ENCODE assay signal across 8 cellular contexts in genomic region chr7:17939111-17939669, GRCh38. TPM values are rescaled to one million over a fixed set of nuclear protein-coding genes. Genes with fewer than 3 reads are reported as not detected.
DNase-seq lines count a peak whose midpoint lies in the region; ATAC-seq lines count a peak whose summit lies in the region.

No MANE protein-coding gene starts in this region.

- peaks cover 13% of the 10 kb centered on the region for H3K36me3 Mint-ChIP-seq in activated naive CD8-positive, alpha-beta T cell treated with anti-CD3 and anti-CD28 coated beads for 36 hours

- ATAC-seq in GM19324 (IDR thresholded peaks at IDR 0.05; ENCODE audit: low FRiP score, unreplicated experiment) (no peak), GM21576 (IDR thresholded peaks at IDR 0.05; ENCODE audit: unreplicated experiment) (no peak)

- H3K27me3 ChIP-seq in MG63 (no peaks in the 10 kb centered on the region), iPS DF 6.9 (ENCODE audit: control insufficient read depth, insufficient read depth, low read length) (no peaks in the 10 kb centered on the region), skeletal muscle tissue (ENCODE audit: control insufficient read depth in 3 of 3, insufficient read depth in 3 of 3, low read length in 3 of 3) (no peaks in the 10 kb centered on the region)

- WGBS in iPS DF 6.9 (ENCODE audit: insufficient coverage, insufficient read length): no CpG with 5 or more reads among the region's 9 CpGs

- H3K4me1 Mint-ChIP-seq in activated naive CD8-positive, alpha-beta T cell treated with anti-CD3 and anti-CD28 coated beads for 36 hours: peaks cover 46% of the 10 kb centered on the region

- H3K9ac ChIP-seq in skeletal muscle tissue (ENCODE audit: low read depth in 1 of 3, low read length in 3 of 3): peak overlapping the region; percentile 90 to 99 (median 96)

- no peaks in the 10 kb centered on the region; the same call in 1 of the 2 replicates for H3K4me1 ChIP-seq in iPS DF 6.9 (ENCODE audit: control insufficient read depth, insufficient read depth, low read length)
- H3K4me1 ChIP-seq in skeletal muscle tissue (ENCODE audit: control insufficient read depth in 3 of 3, insufficient read depth in 3 of 3, low read length in 3 of 3): peaks cover 15 to 25% (median 19%) of the 10 kb centered on the region in 3 donors

- no peaks in the 10 kb centered on the region for H3K27me3 Mint-ChIP-seq in activated naive CD8-positive, alpha-beta T cell treated with anti-CD3 and anti-CD28 coated beads for 36 hours

- no peaks in the 10 kb centered on the region for H3K9me3 Mint-ChIP-seq in activated naive CD8-positive, alpha-beta T cell treated with anti-CD3 and anti-CD28 coated beads for 36 hours

- peak overlapping the region; percentile 93 for H3K27ac Mint-ChIP-seq in activated naive CD8-positive, alpha-beta T cell treated with anti-CD3 and anti-CD28 coated beads for 36 hours

- peak overlapping the region; percentile 96 for H3K4me3 Mint-ChIP-seq in activated naive CD8-positive, alpha-beta T cell treated with anti-CD3 and anti-CD28 coated beads for 36 hours

- no peak overlapping the region for H3K27ac ChIP-seq in iPS DF 6.9 (ENCODE audit: low read length)
- peak overlapping the region; percentile 98 for H3K27ac ChIP-seq in skeletal muscle tissue (ENCODE audit: low read depth, low read length)

- H3K9me3 ChIP-seq in MG63 (no peaks in the 10 kb centered on the region), iPS DF 6.9 (ENCODE audit: control insufficient read depth, insufficient read depth, low read length) (no peaks in the 10 kb centered on the region), skeletal muscle tissue (ENCODE audit: control insufficient read depth in 3 of 3, low read length in 3 of 3) (no peaks in the 10 kb centered on the region)

- H3K4me3 ChIP-seq in MG63 (peak overlapping the region; percentile 73), iPS DF 6.9 (ENCODE audit: low read length) (peak overlapping the region; percentile 79; the same call in 1 of the 2 replicates), skeletal muscle tissue (ENCODE audit: low read length in 3 of 3) (peak overlapping the region; percentile 94 to 99 (median 96))

- DNase-seq in ELR (ENCODE audit: low read depth): peak; percentile 64
- no peak for DNase-seq in MG63
- no peak for DNase-seq in activated naive CD8-positive, alpha-beta T cell treated with anti-CD3 and anti-CD28 coated beads for 36 hours
- DNase-seq in iPS DF 6.9 (ENCODE audit: low read depth, low spot score): no peak
- DNase-seq in NCI-H1930 (lab: John Stamatoyannopoulos, UW): no peak

- H3K36me3 ChIP-seq in MG63: peaks cover 5% of the 10 kb centered on the region; the same call in 1 of the 2 replicates
- no peaks in the 10 kb centered on the region for H3K36me3 ChIP-seq in iPS DF 6.9 (ENCODE audit: control insufficient read depth, insufficient read depth, low read length)
- no peaks in the 10 kb centered on the region for H3K36me3 ChIP-seq in skeletal muscle tissue (ENCODE audit: control insufficient read depth in 3 of 3, insufficient read depth in 3 of 3, low read length in 3 of 3)

RNA-seq across cellular contexts. Expression of gene SNX13, which starts 1.1 kb away (rescaled TPM):
- total RNA-seq in MG63 (2014; rRNA removed; shearing (Covaris generic); ENCODE audit: low replicate concordance): 8.6 and 33.8 TPM in 2 replicates
- total RNA-seq in activated naive CD8-positive, alpha-beta T cell treated with anti-CD3 and anti-CD28 coated beads for 36 hours: 10 to 100 TPM; 24.7 to 26.3 TPM
- total RNA-seq in skeletal muscle tissue: 37.6 TPM
